ENCODE assay signal across 1 cellular context in genomic region chr7:117082636-117083035, GRCh38.
TF ChIP-seq lines count a peak whose summit lies in the region.

No MANE protein-coding gene starts in this region.

TF ChIP-seq in K562, 482 proteins besides CTCF, POLR2A, EP300 and RAD21:
- TF ChIP-seq ATF2 (CRISPR knock-in tag; IDR thresholded peaks at IDR 0.05): no peak
- TF ChIP-seq ZNF280B (CRISPR knock-in tag; IDR thresholded peaks at IDR 0.05): no peak
- TF ChIP-seq THRA (IDR thresholded peaks at IDR 0.05): no peak
- TF ChIP-seq CREB1 (IDR thresholded peaks at IDR 0.05): no peak
- TF ChIP-seq CREB1 (CRISPR knock-in tag; IDR thresholded peaks at IDR 0.05): no peak
- no peak for TF ChIP-seq EZH2 (IDR thresholded peaks at IDR 0.05; ENCODE audit: borderline replicate concordance, low read depth, low read length)
- no peak for TF ChIP-seq MITF (IDR thresholded peaks at IDR 0.05)
- TF ChIP-seq ETS2 (tag; IDR thresholded peaks at IDR 0.05; ENCODE audit: borderline replicate concordance, poor library complexity, severe bottlenecking): no peak
